In the genomic region with DNA sequence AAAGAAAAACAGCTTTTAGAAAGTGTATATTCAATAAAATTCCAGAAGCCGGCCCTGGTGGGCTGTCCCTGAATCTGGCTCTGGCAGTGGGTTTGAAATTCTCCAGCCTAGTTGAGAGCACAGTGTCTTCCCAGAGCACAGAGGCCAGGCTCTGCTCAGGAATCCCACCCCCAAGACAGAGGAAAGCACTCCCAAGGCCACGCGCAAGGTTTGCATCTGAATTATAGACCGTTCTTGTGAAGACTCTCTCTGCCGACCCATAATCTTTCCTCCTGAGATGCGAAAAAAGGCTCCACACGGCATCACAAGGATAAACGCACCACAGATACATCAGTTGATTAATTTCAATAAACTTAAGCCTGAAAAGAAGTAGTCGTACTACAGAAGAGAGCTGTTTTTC, we compare ENCODE assay signal across 10 cellular contexts.
"Had no signal": no experiment of that assay in that cellular context is flagged by ENCODE, and none has a peak within 500 bp of the region (broad histone marks: within the 10 kb centered on the region; RNA-seq: fewer than 3 reads in every experiment).

No MANE protein-coding gene starts in this region.

- H3K4me3 Mint-ChIP-seq: dendritic cell treated with granulocyte-macrophage colony-stimulating factor and Interleukin-4, amounts not matched to agents 40 ng/mL and 50 ng/mL, for 4 days; effector memory CD8-positive, alpha-beta T cell; naive thymus-derived CD4-positive, alpha-beta T cell had no signal

- ATAC-seq: effector memory CD8-positive, alpha-beta T cell; foreskin keratinocyte; naive thymus-derived CD4-positive, alpha-beta T cell had no signal

- H3K27me3 Mint-ChIP-seq: dendritic cell treated with granulocyte-macrophage colony-stimulating factor and Interleukin-4, amounts not matched to agents 40 ng/mL and 50 ng/mL, for 4 days; effector memory CD8-positive, alpha-beta T cell had no signal

- H3K36me3 Mint-ChIP-seq: naive thymus-derived CD4-positive, alpha-beta T cell; type B pancreatic cell had no signal

- H3K4me1 Mint-ChIP-seq: naive thymus-derived CD4-positive, alpha-beta T cell had no signal

- H3K9me3 Mint-ChIP-seq: dendritic cell treated with granulocyte-macrophage colony-stimulating factor and Interleukin-4, amounts not matched to agents 40 ng/mL and 50 ng/mL, for 4 days; effector memory CD8-positive, alpha-beta T cell; type B pancreatic cell had no signal

- DNase-seq: effector memory CD8-positive, alpha-beta T cell; foreskin keratinocyte; kidney glomerular epithelial cell; naive thymus-derived CD4-positive, alpha-beta T cell; nephron progenitor cell; sigmoid colon; stimulated activated CD4-positive, alpha-beta T cell treated with anti-CD3 and anti-CD28 coated beads, Interleukin-12 subunit alpha, Interleukin-12 subunit beta, amount 100 ng/mL, for 4 hours; stimulated activated naive CD4-positive, alpha-beta T cell treated with Interleukin-2 at 50 U/mL for 16 hours had no signal

- H3K27ac Mint-ChIP-seq: dendritic cell treated with granulocyte-macrophage colony-stimulating factor and Interleukin-4, amounts not matched to agents 40 ng/mL and 50 ng/mL, for 4 days; effector memory CD8-positive, alpha-beta T cell; naive thymus-derived CD4-positive, alpha-beta T cell; type B pancreatic cell had no signal
